In genomic region chrX:15299945-15300851, GRCh38 we compare ENCODE assay signal across 8 cellular contexts. TPM values are rescaled to one million over a fixed set of nuclear protein-coding genes. Genes with fewer than 3 reads are reported as not detected.
DNase-seq lines count a peak whose midpoint lies in the region; ATAC-seq, FAIRE-seq and TF ChIP-seq lines count a peak whose summit lies in the region.

No MANE protein-coding gene starts in this region.

- no peaks in the 10 kb centered on the region for H4K20me1 ChIP-seq in SK-N-SH (ENCODE audit: insufficient read depth)

- no peaks in the 10 kb centered on the region for H3K79me2 ChIP-seq in SK-N-SH (ENCODE audit: insufficient read depth)

- H3F3A ChIP-seq in SK-N-SH (replicated peaks; ENCODE audit: insufficient read depth), result no peaks in the 10 kb centered on the region

- TF ChIP-seq CTCF in AG09309 (IDR thresholded peaks at IDR 0.05; ENCODE audit: control insufficient read depth, insufficient read depth, low read depth, low read length, missing control alignments), result peak; percentile 44
- peak; percentile 70 for TF ChIP-seq CTCF in SK-N-SH (IDR thresholded peaks at IDR 0.05)
- TF ChIP-seq CTCF in upper lobe of left lung (IDR thresholded peaks at IDR 0.05), result peak in 5 of 6 experiments; percentile 22 to 56 (median 45)

- H2AFZ ChIP-seq in SK-N-SH (ENCODE audit: low read depth), result no peak overlapping the region

- TF ChIP-seq EP300 in SK-N-SH (IDR thresholded peaks at IDR 0.05; ENCODE audit: borderline replicate concordance in 1 of 2, low read depth in 1 of 2, low read length in 1 of 2) (no peak), upper lobe of left lung (IDR thresholded peaks at IDR 0.05) (no peak)

- no peak for DNase-seq in AG09309 (ENCODE audit: low read depth)
- no peak for DNase-seq in GM19239 (ENCODE audit: insufficient read length, low spot score)
- peak; percentile 49 for DNase-seq in SK-N-SH
- DNase-seq in glomerular visceral epithelial cell (ENCODE audit: extremely low spot score), result peak; percentile 4
- DNase-seq in upper lobe of left lung, result no peak
- DNase-seq in stimulated activated CD4-positive, alpha-beta T cell treated with anti-CD3 and anti-CD28 coated beads, Interleukin-4, amount 100 ng/mL, for 4 hours, result no peak
- DNase-seq in SHP77 treated with DMSO at 0.1 percent for 48 hours (lab: John Stamatoyannopoulos, UW), result no peak
- no peak for DNase-seq in NCI-H1048 (lab: John Stamatoyannopoulos, UW)

- TF ChIP-seq RAD21 in SK-N-SH (IDR thresholded peaks at IDR 0.05; ENCODE audit: low read length), result peak; percentile 73

- CTCF ChIA-PET in SK-N-SH (lab: Yijun Ruan, JAX), result interaction anchor here (0.6 to 3.5 kb wide), 25 partner anchors 9 to 1137 kb away, joined by 3 to 17 read pairs (median 4); partner anchors contain the start of genes ASB11 and PIGA

- WGBS in SK-N-SH (ENCODE audit: low lambda C conversion rate), result 23% methylated on average over 4 of the region's 4 CpGs
- WGBS in upper lobe of left lung, 2 donors, result 46 to 57% methylated on average over 4 of the region's 4 CpGs

- H3K27me3 ChIP-seq in SK-N-SH (ENCODE audit: insufficient read depth) (no peaks in the 10 kb centered on the region), upper lobe of left lung (no peaks in the 10 kb centered on the region)

- H3K4me3 ChIP-seq in AG09309 (ENCODE audit: control insufficient read depth, low read depth, low read length), result no peak overlapping the region
- H3K4me3 ChIP-seq in SK-N-SH (ENCODE audit: low read depth in 2 of 2, low read length in 1 of 2), result no peak overlapping the region; a peak in 1 of 4 replicates
- H3K4me3 ChIP-seq in upper lobe of left lung, result no peak overlapping the region

- no peak for ATAC-seq in upper lobe of left lung (ENCODE audit: low FRiP score in 2 of 2)

- H3K27ac ChIP-seq in SK-N-SH (ENCODE audit: low read depth in 2 of 2, low read length in 1 of 2), result no peak overlapping the region; a peak in 1 of 4 replicates
- peak overlapping the region in 3 of 4 donors; percentile 35 to 67 (median 42) for H3K27ac ChIP-seq in upper lobe of left lung

- H3K36me3 ChIP-seq in SK-N-SH (replicated peaks in 1 of 2; ENCODE audit: control insufficient read depth in 1 of 2, insufficient read depth in 2 of 2, low read length in 1 of 2) (no peaks in the 10 kb centered on the region), upper lobe of left lung (no peaks in the 10 kb centered on the region)

- no peak overlapping the region for H3K4me2 ChIP-seq in SK-N-SH

- TF ChIP-seq POLR2A in upper lobe of left lung (IDR thresholded peaks at IDR 0.05), result no peak

- H3K4me1 ChIP-seq in SK-N-SH (ENCODE audit: control insufficient read depth in 1 of 2, insufficient read depth in 2 of 2, low read depth in 1 of 2, low read length in 1 of 2), result no peaks in the 10 kb centered on the region; a peak in 1 of 4 replicates
- H3K4me1 ChIP-seq in upper lobe of left lung, result peaks cover 0 to 11% (median 5%) of the 10 kb centered on the region in 4 donors

- H3K9me3 ChIP-seq in SK-N-SH (no peaks in the 10 kb centered on the region), upper lobe of left lung (no peaks in the 10 kb centered on the region)

- peak; percentile 89 for FAIRE-seq in GM19239 (lab: Jason Lieb, UNC)

- no peaks in the 10 kb centered on the region for H3K9me2 ChIP-seq in SK-N-SH

- no peak overlapping the region for H3K9ac ChIP-seq in SK-N-SH

- POLR2A ChIA-PET in SK-N-SH (lab: Yijun Ruan, JAX), result no interaction called here

TF ChIP-seq in SK-N-SH, 30 proteins besides CTCF, POLR2A, EP300 and RAD21:
- TF ChIP-seq FOSL2 (IDR thresholded peaks at IDR 0.05; ENCODE audit: borderline replicate concordance, low read depth) (no peak), ELF1 (IDR thresholded peaks at IDR 0.05) (no peak), SMC3 (IDR thresholded peaks at IDR 0.05; ENCODE audit: low read depth, low read length) (peak; percentile 38)

RNA-seq across cellular contexts. Expression of gene ASB11, which starts 15.2 kb away (rescaled TPM):
- polyA plus RNA-seq in SK-N-SH (2012; rRNA removed), result not detected in 2 replicates
- not detected in 2 replicates for polyA plus RNA-seq in SK-N-SH (2012; cell fraction: cytosol; rRNA removed)
- not detected in 2 replicates for polyA plus RNA-seq in SK-N-SH (2012; cell fraction: nucleus; rRNA removed)
- total RNA-seq in upper lobe of left lung, result under 1 TPM in 1 of 6 donors, not detected in 5; 0.14 TPM

RNA-seq across cellular contexts. Expression of gene ASB9, which starts 30.3 kb away (rescaled TPM):
- 2.5 and 3.4 TPM in 2 replicates for polyA plus RNA-seq in SK-N-SH (2012; rRNA removed)
- polyA plus RNA-seq in SK-N-SH (2012; cell fraction: cytosol; rRNA removed), result 3.5 and 3.7 TPM in 2 replicates
- 2.3 and 4.1 TPM in 2 replicates for polyA plus RNA-seq in SK-N-SH (2012; cell fraction: nucleus; rRNA removed)
- 1 to 10 TPM; 3.0 to 6.2 (median 3.6) TPM for total RNA-seq in upper lobe of left lung

RNA-seq across cellular contexts. Expression of gene PIGA, which starts 35.1 kb away (rescaled TPM):
- 2.8 and 2.9 TPM in 2 replicates for polyA plus RNA-seq in SK-N-SH (2012; rRNA removed)
- 2.8 and 3.0 TPM in 2 replicates for polyA plus RNA-seq in SK-N-SH (2012; cell fraction: cytosol; rRNA removed)
- 4.2 and 10.0 TPM in 2 replicates for polyA plus RNA-seq in SK-N-SH (2012; cell fraction: nucleus; rRNA removed)
- total RNA-seq in upper lobe of left lung, result 10 to 100 TPM in 5 of 6 donors, 1 to 10 TPM in 1; 6.2 to 82.0 (median 22.2) TPM

Comparison
In these comparisons a context has a peak if more than half of its experiments do, and no peak if none do; other contexts are left out.
1. DNase-seq: peak in SK-N-SH (single experiment) and glomerular visceral epithelial cell (single experiment); none in AG09309 (single experiment), GM19239 (single experiment), upper lobe of left lung (0 of 2), stimulated activated CD4-positive, alpha-beta T cell treated with anti-CD3 and anti-CD28 coated beads, Interleukin-4, amount 100 ng/mL, for 4 hours (0 of 2), SHP77 treated with DMSO at 0.1 percent for 48 hours (single experiment) and NCI-H1048 (single experiment).
2. H3K27ac ChIP-seq: peak in upper lobe of left lung (3 of 4); none in SK-N-SH (0 of 2).
3. Peak in every context shown above with its lines, with median percentiles within 50 percentile points of each other: CTCF ChIP-seq.